In the genomic region with DNA sequence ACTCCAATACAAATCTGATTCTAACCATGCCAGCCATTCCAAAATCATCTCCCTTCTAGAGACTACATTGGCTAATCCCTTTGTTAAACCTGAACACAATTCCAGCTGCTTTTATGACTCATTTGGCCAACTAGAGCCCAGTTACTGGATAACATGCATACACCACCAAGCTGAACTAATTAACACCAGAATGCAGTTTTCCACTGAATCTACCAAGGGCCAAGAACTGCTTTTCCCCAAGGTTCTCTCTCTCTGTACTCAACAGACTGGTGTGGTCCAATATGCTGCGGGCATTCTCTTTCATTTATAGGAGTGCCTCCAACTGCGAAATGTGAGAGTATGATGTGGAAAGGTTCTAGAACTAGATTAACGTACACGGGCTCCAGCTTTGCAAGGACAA, we compare ENCODE assay signal across 8 cellular contexts. TPM values are rescaled to one million over a fixed set of nuclear protein-coding genes. Genes with fewer than 3 reads are reported as not detected.
DNase-seq lines count a peak whose midpoint lies in the region; ATAC-seq, FAIRE-seq and TF ChIP-seq lines count a peak whose summit lies in the region.

No MANE protein-coding gene starts in this region.

- DNase-seq in A673 (ENCODE audit: low spot score) = peak; percentile 78
- peak; percentile 66 for DNase-seq in H54 (ENCODE audit: insufficient read length, low spot score)
- no peak for DNase-seq in activated B cell treated with CpG ODN at 0.5 μM for 24 hours
- DNase-seq in cardiac muscle cell (ENCODE audit: low read depth in 1 of 2, low spot score in 1 of 2) = peak in 1 of 2 donors; percentile 81
- DNase-seq in skeletal muscle cell (ENCODE audit: low read depth) = no peak
- no peak for DNase-seq in GOT3 (lab: John Stamatoyannopoulos, UW)

- H3K4me1 ChIP-seq in A673 (ENCODE audit: insufficient read depth, low read length, poor library complexity, severe bottlenecking) (peaks cover 8% of the 10 kb centered on the region), cardiac muscle cell (ENCODE audit: low read depth) (peaks cover 39% of the 10 kb centered on the region)

- H3K9me3 Mint-ChIP-seq in activated B cell treated with CpG ODN at 0.5 μM for 24 hours = no peaks in the 10 kb centered on the region

- POLR2A ChIA-PET in A673 (lab: Charles Lee; ENCODE audit: low non-redundant PET) = no interaction called here
- POLR2A ChIA-PET in activated B cell treated with CpG ODN at 0.5 μM for 24 hours (lab: Charles Lee) = interaction anchor here (1.0 to 2.7 kb wide), 5 partner anchors 8 to 128 kb away, joined by 3 to 45 read pairs (median 6); a partner anchor contains a TSS

- CTCF ChIA-PET in A673 (lab: Charles Lee) (no interaction called here), activated B cell treated with CpG ODN at 0.5 μM for 24 hours (lab: Charles Lee) (interaction anchor here (1.0 to 1.2 kb wide), 3 partner anchors 129 to 235 kb away, joined by 3 read pairs; no protein-coding TSS in a partner anchor)

- ATAC-seq in activated B cell treated with CpG ODN at 0.5 μM for 24 hours (ENCODE audit: low read depth) (no peak), HG03354 (IDR thresholded peaks at IDR 0.05; ENCODE audit: poor library complexity, severe bottlenecking, unreplicated experiment) (no peak), GM18861 (IDR thresholded peaks at IDR 0.05; ENCODE audit: unreplicated experiment) (no peak)

- H3K27ac ChIP-seq in A673 (ENCODE audit: low read depth, low read length, poor library complexity, severe bottlenecking) (peak overlapping the region; percentile 56), cardiac muscle cell (no peak overlapping the region)

- no peaks in the 10 kb centered on the region for H3K9me3 ChIP-seq in A673 (ENCODE audit: low read depth, low read length, poor library complexity, severe bottlenecking)
- H3K9me3 ChIP-seq in cardiac muscle cell (ENCODE audit: low read depth) = no peaks in the 10 kb centered on the region

- H3K27me3 ChIP-seq in A673 (replicated peaks; ENCODE audit: insufficient read depth, low read depth, low read length, poor library complexity) = no peaks in the 10 kb centered on the region
- H3K27me3 ChIP-seq in cardiac muscle cell = no peaks in the 10 kb centered on the region

- H3K4me3 Mint-ChIP-seq in activated B cell treated with CpG ODN at 0.5 μM for 24 hours = peak overlapping the region; percentile 84

- peak overlapping the region; percentile 66 for H3K4me3 ChIP-seq in A673 (ENCODE audit: low read depth, low read length, poor library complexity, severe bottlenecking)
- peak overlapping the region; percentile 56 for H3K4me3 ChIP-seq in cardiac muscle cell
- H3K4me3 ChIP-seq in skeletal muscle cell (ENCODE audit: low read depth, low read length) = peak overlapping the region; percentile 79

- TF ChIP-seq POLR2A in H54 (IDR thresholded peaks at IDR 0.05; ENCODE audit: low read depth, low read length) = no peak

- no peaks in the 10 kb centered on the region for H3K27me3 Mint-ChIP-seq in activated B cell treated with CpG ODN at 0.5 μM for 24 hours

- FAIRE-seq in H54 (lab: Jason Lieb, UNC) = no peak

- peaks cover 4% of the 10 kb centered on the region for H3K36me3 Mint-ChIP-seq in activated B cell treated with CpG ODN at 0.5 μM for 24 hours (ENCODE audit: low read depth)

- H3K4me1 Mint-ChIP-seq in activated B cell treated with CpG ODN at 0.5 μM for 24 hours = peaks cover 60% of the 10 kb centered on the region

- H3K27ac Mint-ChIP-seq in activated B cell treated with CpG ODN at 0.5 μM for 24 hours = peak overlapping the region; percentile 69

- TF ChIP-seq CTCF in A673 (conservative IDR thresholded peaks at IDR 0.05; ENCODE audit: low read depth, low read length) (no peak), activated B cell treated with CpG ODN at 0.5 μM for 24 hours (IDR thresholded peaks at IDR 0.05) (no peak), cardiac muscle cell (IDR thresholded peaks at IDR 0.05; ENCODE audit: low read depth, low read length) (no peak)

- H3K36me3 ChIP-seq in A673 (ENCODE audit: insufficient read depth, low read length, poor library complexity, severe bottlenecking) (no peaks in the 10 kb centered on the region), cardiac muscle cell (no peaks in the 10 kb centered on the region)

- no TSS peak for BruUV-seq in A673 (replicated peaks; lab: Mats Ljungman, UMichigan)

- intact Hi-C loops in A673 (cut with micrococcal nuclease; ENCODE audit: unreplicated experiment) (loop anchor here (5.0 to 10.0 kb wide), 3 partner anchors 73 to 616 kb away; a partner anchor contains a TSS), activated B cell treated with CpG ODN at 0.5 μM for 24 hours (cut with micrococcal nuclease) (loop anchor here (5.0 kb wide), 1 partner anchor 53 kb away; no protein-coding TSS in a partner anchor)

RNA-seq across cellular contexts. Expression of a gene that starts 1.5 kb away (rescaled TPM):
- total RNA-seq in A673 (2021) (47.0 and 48.3 TPM in 2 replicates), activated B cell treated with CpG ODN at 0.5 μM for 24 hours (16.5 and 20.4 TPM in 2 replicates), cardiac muscle cell (28.0 and 30.3 TPM in 2 replicates)
- 33.4 and 36.0 TPM in 2 replicates for polyA plus RNA-seq in cardiac muscle cell

RNA-seq across cellular contexts. Expression of a gene that starts 27.0 kb away (rescaled TPM):
- 40.1 and 40.6 TPM in 2 replicates for total RNA-seq in A673 (2021)
- total RNA-seq in activated B cell treated with CpG ODN at 0.5 μM for 24 hours = 23.7 and 24.5 TPM in 2 replicates
- 48.3 and 49.0 TPM in 2 replicates for total RNA-seq in cardiac muscle cell
- 78.0 and 103 TPM in 2 replicates for polyA plus RNA-seq in cardiac muscle cell

RNA-seq across cellular contexts. Expression of a gene that starts 44.7 kb away (rescaled TPM):
- total RNA-seq in A673 (2021) (192 and 206 TPM in 2 replicates), activated B cell treated with CpG ODN at 0.5 μM for 24 hours (119 and 122 TPM in 2 replicates), cardiac muscle cell (36.6 and 43.1 TPM in 2 replicates)
- polyA plus RNA-seq in cardiac muscle cell = 131 and 168 TPM in 2 replicates

Comparison
In these comparisons a context has a peak if more than half of its experiments do, and no peak if none do; other contexts are left out.
1. DNase-seq: peak in A673 (single experiment) and H54 (single experiment); none in activated B cell treated with CpG ODN at 0.5 μM for 24 hours (single experiment), skeletal muscle cell (single experiment) and GOT3 (single experiment).
2. Peak in every context shown above with its lines, with median percentiles within 50 percentile points of each other: H3K4me3 ChIP-seq.